12 cellular contexts compared by ENCODE assay signal in genomic region chr5:102758576-102758975, GRCh38. TPM values are rescaled to one million over a fixed set of nuclear protein-coding genes. Genes with fewer than 3 reads are reported as not detected.
DNase-seq lines count a peak whose midpoint lies in the region; ATAC-seq and TF ChIP-seq lines count a peak whose summit lies in the region.
"Had no signal": no experiment of that assay in that cellular context is flagged by ENCODE, and none has a peak within 500 bp of the region (broad histone marks: within the 10 kb centered on the region; RNA-seq: fewer than 3 reads in every experiment).

No MANE protein-coding gene starts in this region.

- H3K27ac ChIP-seq in KMS-11 (no peak overlapping the region), psoas muscle (peak overlapping the region; percentile 97)
- H3K27ac ChIP-seq: dorsolateral prefrontal cortex had no signal

- H3K4me1 Mint-ChIP-seq in activated naive CD4-positive, alpha-beta T cell treated with anti-CD3 and anti-CD28 coated beads, Interleukin-2, amount 50 U/mL, for 24 hours = peaks cover 79% of the 10 kb centered on the region

- H3K4me1 ChIP-seq in KMS-11 (ENCODE audit: low read depth, poor library complexity, severe bottlenecking) (peaks cover 53% of the 10 kb centered on the region), psoas muscle (peaks cover 67% of the 10 kb centered on the region)

- no peak overlapping the region for H2AFZ ChIP-seq in KMS-11 (ENCODE audit: low read depth)

- peaks cover 6% of the 10 kb centered on the region for H3K36me3 Mint-ChIP-seq in activated naive CD4-positive, alpha-beta T cell treated with anti-CD3 and anti-CD28 coated beads, Interleukin-2, amount 50 U/mL, for 24 hours

- no peak overlapping the region for H3K9ac ChIP-seq in KMS-11

- TF ChIP-seq CTCF in KMS-11 (conservative IDR thresholded peaks at IDR 0.05; ENCODE audit: low read depth, low read length) (no peak), cardiac fibroblast (IDR thresholded peaks at IDR 0.05; ENCODE audit: low read depth, low read length) (no peak), psoas muscle (IDR thresholded peaks at IDR 0.05) (no peak)

- no peaks in the 10 kb centered on the region for H4K20me1 ChIP-seq in KMS-11 (ENCODE audit: insufficient read depth)

- H3K36me3 ChIP-seq in KMS-11 (ENCODE audit: insufficient read depth) = no peaks in the 10 kb centered on the region
- H3K36me3 ChIP-seq in psoas muscle (ENCODE audit: insufficient read depth in 1 of 2, low read depth in 1 of 2) = no peaks in the 10 kb centered on the region
- H3K36me3 ChIP-seq: BE2C had no signal

- H3K79me2 ChIP-seq in KMS-11 (ENCODE audit: insufficient read depth, low read depth) = peaks cover 12% of the 10 kb centered on the region; the same call in 1 of the 2 replicates

- ATAC-seq in psoas muscle = peak; percentile 45 to 64 (median 51)
- no peak for ATAC-seq in left lobe of liver
- ATAC-seq in GM18907 (IDR thresholded peaks at IDR 0.05; ENCODE audit: unreplicated experiment) = no peak

- no peak for DNase-seq in activated naive CD4-positive, alpha-beta T cell treated with anti-CD3 and anti-CD28 coated beads, Interleukin-2, amount 50 U/mL, for 16 hours
- DNase-seq in cardiac fibroblast (ENCODE audit: low read depth in 2 of 2) (peak; percentile 24 to 63), psoas muscle (no peak), left lobe of liver (ENCODE audit: low spot score) (no peak), NCI-H1930 (lab: John Stamatoyannopoulos, UW) (no peak)
- DNase-seq: BE2C, islet precursor cell, MV-4-11 had no signal

- H3K4me3 ChIP-seq in KMS-11 (IDR thresholded peaks at IDR 0.05; ENCODE audit: insufficient read depth, low read depth, low read length) = no peak overlapping the region
- H3K4me3 ChIP-seq in cardiac fibroblast (replicated peaks in 1 of 2; ENCODE audit: low read depth in 2 of 2, low read length in 2 of 2) = no peak overlapping the region
- peak overlapping the region; percentile 94 for H3K4me3 ChIP-seq in psoas muscle
- H3K4me3 ChIP-seq: dorsolateral prefrontal cortex had no signal

- no peaks in the 10 kb centered on the region for H3K27me3 Mint-ChIP-seq in activated naive CD4-positive, alpha-beta T cell treated with anti-CD3 and anti-CD28 coated beads, Interleukin-2, amount 50 U/mL, for 24 hours

- H3K9me3 ChIP-seq in psoas muscle = no peaks in the 10 kb centered on the region
- H3K9me3 ChIP-seq: BE2C had no signal

- intact Hi-C loops in psoas muscle (cut with DNase I) = loop anchor here in 1 of 2 donors (10.0 kb wide), 2 partner anchors 106 to 356 kb away; no protein-coding TSS in a partner anchor

- H3K4me2 ChIP-seq in KMS-11 = peak overlapping the region; percentile 0; the same call in 1 of the 2 replicates

- peak overlapping the region; percentile 47 for H3K4me3 Mint-ChIP-seq in activated naive CD4-positive, alpha-beta T cell treated with anti-CD3 and anti-CD28 coated beads, Interleukin-2, amount 50 U/mL, for 24 hours

- peak overlapping the region; percentile 56 for H3K27ac Mint-ChIP-seq in activated naive CD4-positive, alpha-beta T cell treated with anti-CD3 and anti-CD28 coated beads, Interleukin-2, amount 50 U/mL, for 24 hours

- H3K9me3 Mint-ChIP-seq in activated naive CD4-positive, alpha-beta T cell treated with anti-CD3 and anti-CD28 coated beads, Interleukin-2, amount 50 U/mL, for 24 hours = peaks cover 4% of the 10 kb centered on the region

- H3K27me3 ChIP-seq in KMS-11 (ENCODE audit: insufficient read depth, low read depth) (no peaks in the 10 kb centered on the region), psoas muscle (ENCODE audit: insufficient read depth in 3 of 3, low read length in 2 of 3) (no peaks in the 10 kb centered on the region)
- H3K27me3 ChIP-seq: BE2C, dorsolateral prefrontal cortex had no signal

RNA-seq across cellular contexts. Expression of gene PAM, which starts 3.5 kb away (rescaled TPM):
- total RNA-seq in psoas muscle (100 to 1,000 TPM in 3 of 4 donors, 10 to 100 TPM in 1; 99.1 to 279 (median 191) TPM), left lobe of liver (15.6 TPM)
- 100 to 1,000 TPM in 2 of 3 donors, 10 to 100 TPM in 1; 29.5 to 193 (median 139) TPM for polyA plus RNA-seq in psoas muscle

Comparison
In these comparisons a context has a peak if more than half of its experiments do, and no peak if none do; other contexts are left out.
1. DNase-seq: peak in cardiac fibroblast (2 of 2); none in activated naive CD4-positive, alpha-beta T cell treated with anti-CD3 and anti-CD28 coated beads, Interleukin-2, amount 50 U/mL, for 16 hours (single experiment), psoas muscle (0 of 2), left lobe of liver (single experiment) and NCI-H1930 (0 of 2).
2. ATAC-seq: peak in psoas muscle (4 of 4); none in left lobe of liver (single experiment) and GM18907 (single experiment).